ENCODE assay signal across 8 cellular contexts in the genomic region with DNA sequence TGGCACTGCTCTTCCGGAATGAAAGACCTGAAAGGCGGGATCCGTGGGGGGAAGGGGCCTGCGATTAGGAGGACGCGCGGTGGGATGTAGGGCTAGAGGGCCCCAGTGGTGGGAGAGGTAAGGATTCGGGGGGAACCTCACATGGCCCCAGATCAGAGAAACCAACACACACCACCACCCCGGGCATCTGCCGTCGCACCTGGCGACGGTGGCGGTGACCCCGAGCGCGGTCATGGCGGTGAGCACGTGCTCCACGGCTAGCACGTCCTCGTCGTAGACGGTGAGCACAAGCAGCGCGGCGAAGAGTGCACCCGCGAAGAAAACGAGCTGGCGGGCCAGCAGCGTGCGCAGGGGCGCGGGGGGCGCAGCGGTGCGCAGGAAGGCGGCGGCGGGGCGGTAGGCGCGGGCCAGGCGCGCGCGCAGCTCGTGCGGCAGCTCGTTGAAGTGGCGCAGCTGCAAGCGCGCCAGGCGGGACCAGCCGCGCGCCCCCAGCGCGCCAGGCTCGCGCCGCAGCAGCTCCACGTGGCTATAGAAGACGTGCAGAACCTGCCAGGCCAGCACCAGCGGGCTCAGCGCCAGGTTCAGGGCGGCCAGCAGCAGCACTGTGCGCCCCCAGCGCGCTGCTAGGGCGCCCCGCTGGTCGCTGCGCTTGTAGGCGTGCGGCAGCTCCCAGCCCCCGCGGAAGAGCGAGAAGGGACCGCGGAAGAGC. TPM values are rescaled to one million over a fixed set of nuclear protein-coding genes. Genes with fewer than 3 reads are reported as not detected.
A peak's percentile ranks its signal among the peaks of the same experiment; 100 is the strongest.
DNase-seq lines count a peak whose midpoint lies in the region; ATAC-seq, FAIRE-seq and TF ChIP-seq lines count a peak whose summit lies in the region.

No MANE protein-coding gene starts in this region.

- H3K4me1 ChIP-seq in pancreas = peaks cover 0 to 13% (median 0%) of the 10 kb centered on the region in 3 donors

- DNase-seq in NCI-H748 (lab: John Stamatoyannopoulos, UW; ENCODE audit: unreplicated experiment) (peak; percentile 13), NCI-H748 treated with DMSO at 0.1 percent for 48 hours (lab: John Stamatoyannopoulos, UW) (no peak), WERI-Rb-1 (no peak), epithelial cell of esophagus (ENCODE audit: low read depth) (peak; percentile 48), pancreas (peak in 2 of 6 donors; percentile 43 to 67), amniotic stem cell (lab: John Stamatoyannopoulos, UW) (no peak)

- H3K27me3 ChIP-seq in WERI-Rb-1 (ENCODE audit: insufficient read depth, low read depth, severe bottlenecking) (no peaks in the 10 kb centered on the region), pancreas (peaks cover 0 to 8% (median 0%) of the 10 kb centered on the region in 4 donors)

- TF ChIP-seq CTCF in WERI-Rb-1 (IDR thresholded peaks at IDR 0.05; ENCODE audit: low read depth, low read length) = no peak
- TF ChIP-seq CTCF in epithelial cell of esophagus (IDR thresholded peaks at IDR 0.05; ENCODE audit: insufficient read depth, low read depth, low read length, missing control alignments) = no peak
- no peak for TF ChIP-seq CTCF in pancreas (IDR thresholded peaks at IDR 0.05)

- H3K27ac ChIP-seq in WERI-Rb-1 (peak overlapping the region; percentile 45), pancreas (no peak overlapping the region)

- H3K9me3 ChIP-seq in WERI-Rb-1 (ENCODE audit: severe bottlenecking) (no peaks in the 10 kb centered on the region), pancreas (no peaks in the 10 kb centered on the region)

- 3 to 5% methylated on average over 69 to 82 of the region's 82 CpGs for WGBS in pancreas, 2 donors

- ATAC-seq in pancreas (peak; percentile 36 to 62 (median 46)), GM19467 (IDR thresholded peaks at IDR 0.05; ENCODE audit: unreplicated experiment) (no peak), HG03460 (IDR thresholded peaks at IDR 0.05; ENCODE audit: unreplicated experiment) (no peak)

- H3K36me3 ChIP-seq in WERI-Rb-1 (no peaks in the 10 kb centered on the region), pancreas (no peaks in the 10 kb centered on the region)

- intact Hi-C loops in pancreas (cut with DNase I) = no loop called here

- H3K4me3 ChIP-seq in WERI-Rb-1 (ENCODE audit: low read depth, low read length) (peak overlapping the region; percentile 55), epithelial cell of esophagus (ENCODE audit: low read length) (peak overlapping the region; percentile 4), pancreas (peak overlapping the region in 1 of 4 donors; percentile 33)

- FAIRE-seq in pancreas (lab: Jason Lieb, UNC) = no peak

RNA-seq across cellular contexts. Expression of a gene that starts 5.7 kb away (rescaled TPM):
- total RNA-seq in pancreas = under 1 TPM in 5 of 6 donors, not detected in 1; 0.06 to 0.46 (median 0.20) TPM
- 1 to 10 TPM in 1 of 2 donors, under 1 TPM in 1; 0.72 to 1.5 TPM for polyA plus RNA-seq in pancreas

RNA-seq across cellular contexts. Expression of a gene that starts 9.7 kb away (rescaled TPM):
- 10 to 100 TPM in 3 of 6 donors, 1 to 10 TPM in 3; 6.1 to 18.5 (median 10.1) TPM for total RNA-seq in pancreas
- 10 to 100 TPM; 23.6 to 29.0 TPM for polyA plus RNA-seq in pancreas

RNA-seq across cellular contexts. Expression of a gene that starts 27.8 kb away (rescaled TPM):
- total RNA-seq in pancreas = 1 to 10 TPM; 1.0 to 5.1 (median 3.1) TPM
- 10 to 100 TPM in 1 of 2 donors, 1 to 10 TPM in 1; 6.0 to 12.5 TPM for polyA plus RNA-seq in pancreas

RNA-seq across cellular contexts. Expression of a gene that starts 29.8 kb away (rescaled TPM):
- total RNA-seq in pancreas = 1 to 10 TPM in 1 of 6 donors, under 1 TPM in 5; 0.47 to 2.1 (median 0.71) TPM
- polyA plus RNA-seq in pancreas = 1 to 10 TPM; 7.0 to 8.7 TPM

RNA-seq across cellular contexts. Expression of a gene that starts 39.1 kb away (rescaled TPM):
- 1 to 10 TPM; 3.7 to 7.0 (median 4.8) TPM for total RNA-seq in pancreas
- 1 to 10 TPM; 4.6 to 7.8 TPM for polyA plus RNA-seq in pancreas

Comparison
In these comparisons a context has a peak if more than half of its experiments do, and no peak if none do; other contexts are left out.
1. DNase-seq: peak in NCI-H748 (single experiment) and epithelial cell of esophagus (single experiment); none in NCI-H748 treated with DMSO at 0.1 percent for 48 hours (single experiment), WERI-Rb-1 (single experiment) and amniotic stem cell (single experiment).
2. ATAC-seq: peak in pancreas (4 of 4); none in GM19467 (single experiment) and HG03460 (single experiment).